In the genomic region with DNA sequence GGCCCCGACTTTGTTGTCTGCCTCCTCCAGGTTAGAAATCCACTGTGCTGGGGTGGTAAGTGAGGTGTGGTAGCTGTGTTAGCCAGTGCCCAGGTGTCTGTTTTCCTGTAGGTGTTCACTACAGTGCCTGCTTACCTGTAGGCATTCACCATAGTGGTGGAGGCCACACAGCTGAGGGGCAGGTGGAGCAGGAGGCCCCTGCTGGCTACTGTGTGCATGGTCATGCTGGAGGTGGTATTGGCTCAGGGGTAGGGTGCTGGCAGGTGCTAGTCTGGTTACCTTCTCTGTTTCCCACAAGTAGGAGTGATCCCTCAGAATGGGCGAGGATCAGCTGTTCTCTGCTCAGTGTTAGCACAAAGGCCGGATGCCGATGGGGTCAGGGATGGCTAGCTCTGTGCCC, we compare ENCODE assay signal across 28 cellular contexts.
"Had no signal": no experiment of that assay in that cellular context is flagged by ENCODE, and none has a peak within 500 bp of the region (broad histone marks: within the 10 kb centered on the region; RNA-seq: fewer than 3 reads in every experiment).

No MANE protein-coding gene starts in this region.

- H3K4me3 ChIP-seq: coronary artery, mucosa of descending colon, neural progenitor cell, prostate gland, right atrium auricular region, smooth muscle cell, testis, tibial artery had no signal

- H3K4me2 ChIP-seq: neural progenitor cell, smooth muscle cell had no signal

- H3K4me1 ChIP-seq: neural progenitor cell, prostate gland, right atrium auricular region, testis, tibial artery had no signal

- H3K4me1 Mint-ChIP-seq: mesothelial cell of epicardium; naive B cell; nephron; neural progenitor cell; stimulated activated effector memory CD8-positive, alpha-beta T cell treated with anti-CD3 and anti-CD28 coated beads, Interleukin-12 subunit alpha, Interleukin-12 subunit beta, amount 100 ng/mL, for 72 hours had no signal

- DNase-seq: dermis blood vessel endothelial cell; effector memory CD4-positive, alpha-beta T cell; hypothalamus; mesenchymal stem cell; mucosa of descending colon; naive B cell; nucleus accumbens; stimulated activated CD4-positive, alpha-beta T cell treated with anti-CD3 and anti-CD28 coated beads, Interleukin-2, amount 100 ng/mL, for 24 hours; stimulated activated CD4-positive, alpha-beta T cell treated with anti-CD3 and anti-CD28 coated beads, Interleukin-4, amount 100 ng/mL, for 24 hours; stimulated activated naive CD8-positive, alpha-beta T cell treated with anti-CD3 and anti-CD28 coated beads, Interleukin-15, Interleukin-2, amounts not matched to agents 100 U/mL and 50 U/mL, for 24 hours; substantia nigra; testis; tibial artery had no signal

- H3K9me3 ChIP-seq: prostate gland, testis had no signal

- H3K27me3 ChIP-seq: neural progenitor cell, right atrium auricular region, testis, tibial artery had no signal

- ATAC-seq: left lobe of liver; mucosa of descending colon; sciatic nerve; stimulated activated effector memory CD8-positive, alpha-beta T cell treated with anti-CD3 and anti-CD28 coated beads, Interleukin-12 subunit alpha, Interleukin-12 subunit beta, amount 100 ng/mL, for 72 hours; stimulated activated naive CD8-positive, alpha-beta T cell treated with anti-CD3 and anti-CD28 coated beads, Interleukin-15, Interleukin-2, amounts not matched to agents 100 U/mL and 50 U/mL, for 24 hours had no signal

- H3K27me3 Mint-ChIP-seq: naive B cell, type B pancreatic cell had no signal

- H3K36me3 ChIP-seq: neural progenitor cell, prostate gland, right atrium auricular region, tibial artery had no signal

- H3K36me3 Mint-ChIP-seq: naive B cell; neural progenitor cell; stimulated activated effector memory CD8-positive, alpha-beta T cell treated with anti-CD3 and anti-CD28 coated beads, Interleukin-12 subunit alpha, Interleukin-12 subunit beta, amount 100 ng/mL, for 72 hours had no signal

- H3K4me3 Mint-ChIP-seq: mesothelial cell of epicardium; naive B cell; nephron; neural progenitor cell; stimulated activated effector memory CD8-positive, alpha-beta T cell treated with anti-CD3 and anti-CD28 coated beads, Interleukin-12 subunit alpha, Interleukin-12 subunit beta, amount 100 ng/mL, for 72 hours; type B pancreatic cell had no signal

- H3K27ac Mint-ChIP-seq: mesothelial cell of epicardium; nephron; neural progenitor cell; stimulated activated effector memory CD8-positive, alpha-beta T cell treated with anti-CD3 and anti-CD28 coated beads, Interleukin-12 subunit alpha, Interleukin-12 subunit beta, amount 100 ng/mL, for 72 hours; type B pancreatic cell had no signal

- H3K27ac ChIP-seq: coronary artery, neural progenitor cell, prostate gland, right atrium auricular region, testis, tibial artery had no signal

- H3K9ac ChIP-seq: neural progenitor cell had no signal

- H2AFZ ChIP-seq: neural progenitor cell had no signal

- FAIRE-seq: endometrium, frontal cortex, kidney, urothelium cell line had no signal
